In the genomic region with DNA sequence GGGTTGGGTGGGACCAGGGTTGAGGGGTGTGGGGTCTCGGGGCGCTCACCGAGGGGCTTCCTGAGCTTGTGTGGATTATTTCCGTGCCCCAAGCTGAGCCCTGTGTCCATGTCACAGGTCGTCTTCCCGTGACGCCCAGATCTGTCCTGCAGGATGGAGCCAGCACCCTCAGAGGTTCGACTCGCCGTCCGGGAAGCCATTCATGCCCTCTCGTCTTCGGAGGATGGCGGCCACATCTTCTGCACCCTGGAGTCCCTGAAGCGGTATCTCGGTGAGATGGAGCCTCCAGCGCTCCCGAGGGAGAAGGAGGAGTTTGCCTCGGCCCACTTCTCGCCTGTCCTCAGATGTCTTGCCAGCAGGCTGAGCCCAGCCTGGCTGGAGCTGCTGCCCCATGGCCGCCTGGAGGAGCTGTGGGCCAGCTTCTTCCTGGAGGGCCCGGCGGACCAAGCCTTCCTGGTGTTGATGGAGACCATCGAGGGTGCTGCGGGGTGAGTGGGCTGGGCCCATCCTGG, we compare ENCODE assay signal across 8 cellular contexts. TPM values are rescaled to one million over a fixed set of nuclear protein-coding genes. Genes with fewer than 3 reads are reported as not detected.
DNase-seq lines count a peak whose midpoint lies in the region; ATAC-seq and TF ChIP-seq lines count a peak whose summit lies in the region.

No MANE protein-coding gene starts in this region.

- no peaks in the 10 kb centered on the region for H3K9me3 Mint-ChIP-seq in activated CD4-positive, alpha-beta T cell treated with anti-CD3 and anti-CD28 coated beads for 36 hours (ENCODE audit: low read depth)

- no peaks in the 10 kb centered on the region for H3K27me3 Mint-ChIP-seq in activated CD4-positive, alpha-beta T cell treated with anti-CD3 and anti-CD28 coated beads for 36 hours

- H3K4me3 ChIP-seq in OCI-LY7 (ENCODE audit: low read depth, low read length, poor library complexity, severe bottlenecking) (peak overlapping the region; percentile 90), ectodermal cell (ENCODE audit: insufficient read depth, low read depth, low read length) (peak overlapping the region; percentile 85), mesodermal cell (ENCODE audit: extremely low read depth, insufficient read depth, low read length, poor library complexity, severe bottlenecking) (peak overlapping the region; percentile 76), aorta (ENCODE audit: low read length in 2 of 2) (peak overlapping the region in 1 of 2 donors; percentile 74)

- no peak for ATAC-seq in activated CD4-positive, alpha-beta T cell treated with anti-CD3 and anti-CD28 coated beads for 36 hours
- ATAC-seq in aorta (ENCODE audit: low FRiP score): peak; percentile 75

- no peak for TF ChIP-seq CTCF in OCI-LY7 (conservative IDR thresholded peaks at IDR 0.05; ENCODE audit: low read length)

- H3K9me2 ChIP-seq in OCI-LY7 (ENCODE audit: insufficient read depth, low read length): no peaks in the 10 kb centered on the region

- BruUV-seq in OCI-LY7 (replicated peaks; lab: Mats Ljungman, UMichigan): no TSS peak

- H3K27me3 ChIP-seq in ectodermal cell (ENCODE audit: control insufficient read depth, insufficient read depth, low read length, poor library complexity, severe bottlenecking) (no peaks in the 10 kb centered on the region), aorta (ENCODE audit: control insufficient read depth in 1 of 2, insufficient read depth in 2 of 2, low read length in 1 of 2) (no peaks in the 10 kb centered on the region)

- H2AFZ ChIP-seq in OCI-LY7 (ENCODE audit: low read length): no peak overlapping the region

- POLR2A ChIA-PET in activated CD4-positive, alpha-beta T cell treated with anti-CD3 and anti-CD28 coated beads for 36 hours (lab: Charles Lee): interaction anchor here (0.6 kb wide), 1 partner anchor 355 kb away, joined by 3 read pairs; no protein-coding TSS in a partner anchor
- POLR2A ChIA-PET in OCI-LY7 (lab: Charles Lee): no interaction called here

- peaks cover 15% of the 10 kb centered on the region for H3K4me1 Mint-ChIP-seq in activated CD4-positive, alpha-beta T cell treated with anti-CD3 and anti-CD28 coated beads for 36 hours

- peaks cover 7% of the 10 kb centered on the region; the same call in 1 of the 2 replicates for H3K79me2 ChIP-seq in OCI-LY7 (ENCODE audit: insufficient read depth, low read depth, low read length)

- CTCF ChIA-PET in activated CD4-positive, alpha-beta T cell treated with anti-CD3 and anti-CD28 coated beads for 36 hours (lab: Charles Lee): interaction anchor here (0.6 kb wide), 2 partner anchors 22 to 130 kb away, joined by 3 to 4 read pairs; no protein-coding TSS in a partner anchor
- CTCF ChIA-PET in OCI-LY7 (lab: Charles Lee; ENCODE audit: unreplicated experiment): no interaction called here

- H3K36me3 Mint-ChIP-seq in activated CD4-positive, alpha-beta T cell treated with anti-CD3 and anti-CD28 coated beads for 36 hours (ENCODE audit: low read depth): peaks cover 17% of the 10 kb centered on the region

- H4K20me1 ChIP-seq in OCI-LY7 (ENCODE audit: insufficient read depth, low read length): no peaks in the 10 kb centered on the region

- intact Hi-C loops in activated CD4-positive, alpha-beta T cell treated with anti-CD3 and anti-CD28 coated beads for 36 hours (cut with DNase I, micrococcal nuclease): loop anchor here in 1 of 2 experiments (5.0 kb wide), 1 partner anchor 773 kb away; the partner anchor contains the start of gene RNPS1
- intact Hi-C loops in OCI-LY7 (cut with micrococcal nuclease; ENCODE audit: unreplicated experiment): loop anchor here (5.0 kb wide), 1 partner anchor 118 kb away; the partner anchor contains the start of genes CRAMP1 and IFT140
- intact Hi-C loops in aorta (cut with DNase I): loop anchor here (1.0 to 10.0 kb wide), 4 partner anchors 53 to 213 kb away; partner anchors contain the start of gene MAPK8IP3 (in 1 of the 2)

- H3K27ac ChIP-seq in OCI-LY7 (ENCODE audit: low read depth, low read length, poor library complexity, severe bottlenecking): no peak overlapping the region
- no peak overlapping the region for H3K27ac ChIP-seq in ectodermal cell (ENCODE audit: insufficient read depth, low read depth, low read length, poor library complexity, severe bottlenecking)
- H3K27ac ChIP-seq in mesodermal cell (ENCODE audit: low read depth, low read length, severe bottlenecking): no peak overlapping the region
- H3K27ac ChIP-seq in aorta (ENCODE audit: low read depth in 1 of 2, low read length in 2 of 2): no peak overlapping the region

- 60 to 61% methylated on average over 25 of the region's 25 CpGs for WGBS in ectodermal cell, 2 experiments
- 47 to 51% methylated on average over 22 of the region's 25 CpGs for WGBS in mesodermal cell (ENCODE audit: insufficient coverage in 2 of 2), 2 experiments
- WGBS in aorta, 2 donors: 6 to 11% methylated on average over 24 to 25 of the region's 25 CpGs

- H3K27ac Mint-ChIP-seq in activated CD4-positive, alpha-beta T cell treated with anti-CD3 and anti-CD28 coated beads for 36 hours: peak overlapping the region; percentile 85

- H3K36me3 ChIP-seq in OCI-LY7 (ENCODE audit: insufficient read depth, low read length) (peaks cover 43% of the 10 kb centered on the region), ectodermal cell (ENCODE audit: control insufficient read depth, insufficient read depth, low read length) (peaks cover 23% of the 10 kb centered on the region), mesodermal cell (ENCODE audit: control insufficient read depth, insufficient read depth, low read length) (peaks cover 42% of the 10 kb centered on the region), aorta (ENCODE audit: control insufficient read depth in 1 of 2, insufficient read depth in 2 of 2, low read length in 1 of 2) (peaks cover 0 to under 1% of the 10 kb centered on the region in 2 donors)

- peak overlapping the region; percentile 80 for H3K4me2 ChIP-seq in OCI-LY7 (ENCODE audit: low read length)

- H3K4me3 Mint-ChIP-seq in activated CD4-positive, alpha-beta T cell treated with anti-CD3 and anti-CD28 coated beads for 36 hours: peak overlapping the region; percentile 92

- DNase-seq in activated CD4-positive, alpha-beta T cell treated with anti-CD3 and anti-CD28 coated beads for 36 hours: no peak
- no peak for DNase-seq in activated CD4-positive, alpha-beta T cell treated with anti-CD3 and anti-CD28 coated beads, Interleukin-2, amount 50 U/mL, for 1 hour
- DNase-seq in OCI-LY7 (ENCODE audit: low spot score): peak; percentile 7
- DNase-seq in aorta: peak; percentile 83 to 91
- DNase-seq in NCI-H510A treated with DMSO at 0.1 percent for 48 hours (lab: John Stamatoyannopoulos, UW): no peak
- no peak for DNase-seq in activated CD4-positive, alpha-beta T cell treated with anti-CD3 and anti-CD28 coated beads, Interleukin-2, amount 50 U/mL, for 4 hours

- H3K4me1 ChIP-seq in OCI-LY7 (ENCODE audit: insufficient read depth, low read length, poor library complexity, severe bottlenecking) (peaks cover 16% of the 10 kb centered on the region), ectodermal cell (ENCODE audit: control insufficient read depth, insufficient read depth, low read length) (peaks cover 9% of the 10 kb centered on the region), mesodermal cell (ENCODE audit: control insufficient read depth, insufficient read depth, low read length, poor library complexity, severe bottlenecking) (peaks cover 8% of the 10 kb centered on the region), aorta (ENCODE audit: control insufficient read depth in 1 of 2, insufficient read depth in 2 of 2, low read length in 2 of 2) (no peaks in the 10 kb centered on the region)

- H3K9me3 ChIP-seq in OCI-LY7 (ENCODE audit: low read length) (no peaks in the 10 kb centered on the region), ectodermal cell (ENCODE audit: control insufficient read depth, low read length) (no peaks in the 10 kb centered on the region), mesodermal cell (ENCODE audit: control insufficient read depth, low read length) (no peaks in the 10 kb centered on the region), aorta (ENCODE audit: control insufficient read depth, low read length) (no peaks in the 10 kb centered on the region)

RNA-seq across cellular contexts. Expression of gene TELO2, which starts 1.0 kb away (rescaled TPM):
- total RNA-seq in activated CD4-positive, alpha-beta T cell treated with anti-CD3 and anti-CD28 coated beads for 36 hours: 10 to 100 TPM; 48.1 to 60.0 TPM
- 43.5 and 58.2 TPM in 2 replicates for total RNA-seq in OCI-LY7 (2014; rRNA removed; shearing (Covaris generic))
- total RNA-seq in OCI-LY7 (2022) (63.7 and 70.1 TPM in 2 replicates), aorta (10 to 100 TPM; 25.6 to 28.2 TPM)
- 57.9 TPM for polyA plus RNA-seq in ectodermal cell (2013, experiment 1 of 4)
- 57.6 TPM for polyA plus RNA-seq in ectodermal cell (2013, experiment 2 of 4)
- polyA plus RNA-seq in ectodermal cell (2013, experiment 3 of 4): 43.7 TPM
- polyA plus RNA-seq in ectodermal cell (2013, experiment 4 of 4): 44.1 TPM
- polyA plus RNA-seq in mesodermal cell (2013, experiment 1 of 2): 34.4 TPM
- polyA plus RNA-seq in mesodermal cell (2013, experiment 2 of 2): 23.8 TPM
- polyA plus RNA-seq in aorta: 10 to 100 TPM in 1 of 2 donors, 1 to 10 TPM in 1; 8.8 to 52.7 TPM

RNA-seq across cellular contexts. Expression of gene PTX4, which starts 5.4 kb away (rescaled TPM):
- not detected for total RNA-seq in activated CD4-positive, alpha-beta T cell treated with anti-CD3 and anti-CD28 coated beads for 36 hours
- not detected in 2 replicates for total RNA-seq in OCI-LY7 (2014; rRNA removed; shearing (Covaris generic))
- total RNA-seq in OCI-LY7 (2022) (not detected in 2 replicates), aorta (under 1 TPM; 0.26 to 0.33 TPM)
- not detected for polyA plus RNA-seq in ectodermal cell (2013, experiment 1 of 4)
- polyA plus RNA-seq in ectodermal cell (2013, experiment 2 of 4): not detected
- not detected for polyA plus RNA-seq in ectodermal cell (2013, experiment 3 of 4)
- 0.16 TPM for polyA plus RNA-seq in ectodermal cell (2013, experiment 4 of 4)
- not detected for polyA plus RNA-seq in mesodermal cell (2013, experiment 1 of 2)
- polyA plus RNA-seq in mesodermal cell (2013, experiment 2 of 2): not detected
- polyA plus RNA-seq in aorta: not detected

RNA-seq across cellular contexts. Expression of gene CLCN7, which starts 19.4 kb away (rescaled TPM):
- 10 to 100 TPM; 29.9 to 33.7 TPM for total RNA-seq in activated CD4-positive, alpha-beta T cell treated with anti-CD3 and anti-CD28 coated beads for 36 hours
- total RNA-seq in OCI-LY7 (2014; rRNA removed; shearing (Covaris generic)): 29.6 and 31.1 TPM in 2 replicates
- total RNA-seq in OCI-LY7 (2022): 60.3 and 62.4 TPM in 2 replicates
- 68.9 TPM for polyA plus RNA-seq in ectodermal cell (2013, experiment 1 of 4)
- polyA plus RNA-seq in ectodermal cell (2013, experiment 2 of 4): 68.0 TPM
- 46.4 TPM for polyA plus RNA-seq in ectodermal cell (2013, experiment 3 of 4)
- polyA plus RNA-seq in ectodermal cell (2013, experiment 4 of 4): 59.1 TPM
- 46.9 TPM for polyA plus RNA-seq in mesodermal cell (2013, experiment 1 of 2)
- polyA plus RNA-seq in mesodermal cell (2013, experiment 2 of 2): 34.1 TPM
- 10 to 100 TPM; 44.8 to 89.1 TPM for total RNA-seq in aorta
- 10 to 100 TPM; 14.5 to 90.9 TPM for polyA plus RNA-seq in aorta

RNA-seq across cellular contexts. Expression of gene TMEM204, which starts 39.3 kb away (rescaled TPM):
- total RNA-seq in activated CD4-positive, alpha-beta T cell treated with anti-CD3 and anti-CD28 coated beads for 36 hours: 10 to 100 TPM; 12.6 to 17.5 TPM
- total RNA-seq in OCI-LY7 (2014; rRNA removed; shearing (Covaris generic)): not detected in 2 replicates
- total RNA-seq in OCI-LY7 (2022) (not detected in 2 replicates), aorta (10 to 100 TPM; 38.1 to 52.1 TPM)
- polyA plus RNA-seq in ectodermal cell (2013, experiment 1 of 4): not detected
- polyA plus RNA-seq in ectodermal cell (2013, experiment 2 of 4): not detected
- 0.21 TPM for polyA plus RNA-seq in ectodermal cell (2013, experiment 3 of 4)
- not detected for polyA plus RNA-seq in ectodermal cell (2013, experiment 4 of 4)
- 16.4 TPM for polyA plus RNA-seq in mesodermal cell (2013, experiment 1 of 2)
- 10.3 TPM for polyA plus RNA-seq in mesodermal cell (2013, experiment 2 of 2)
- 10 to 100 TPM; 34.7 to 74.5 TPM for polyA plus RNA-seq in aorta

RNA-seq across cellular contexts. Expression of gene CCDC154, which starts 49.8 kb away (rescaled TPM):
- total RNA-seq in activated CD4-positive, alpha-beta T cell treated with anti-CD3 and anti-CD28 coated beads for 36 hours: 1 to 10 TPM in 1 of 2 experiments, under 1 TPM in 1; 0.70 to 1.6 TPM
- 0.46 and 0.85 TPM in 2 replicates for total RNA-seq in OCI-LY7 (2014; rRNA removed; shearing (Covaris generic))
- 1.1 and 2.5 TPM in 2 replicates for total RNA-seq in OCI-LY7 (2022)
- 2.0 TPM for polyA plus RNA-seq in ectodermal cell (2013, experiment 1 of 4)
- 3.6 TPM for polyA plus RNA-seq in ectodermal cell (2013, experiment 2 of 4)
- polyA plus RNA-seq in ectodermal cell (2013, experiment 3 of 4): 1.4 TPM
- polyA plus RNA-seq in ectodermal cell (2013, experiment 4 of 4): 1.8 TPM
- polyA plus RNA-seq in mesodermal cell (2013, experiment 1 of 2): 0.77 TPM
- polyA plus RNA-seq in mesodermal cell (2013, experiment 2 of 2): 0.81 TPM
- 1 to 10 TPM; 1.8 to 2.0 TPM for total RNA-seq in aorta
- 1 to 10 TPM; 3.8 to 9.6 TPM for polyA plus RNA-seq in aorta

Comparison
In these comparisons a context has a peak if more than half of its experiments do, and no peak if none do; other contexts are left out.
1. DNase-seq: peak in OCI-LY7 (single experiment) and aorta (2 of 2); none in activated CD4-positive, alpha-beta T cell treated with anti-CD3 and anti-CD28 coated beads for 36 hours (single experiment), activated CD4-positive, alpha-beta T cell treated with anti-CD3 and anti-CD28 coated beads, Interleukin-2, amount 50 U/mL, for 1 hour (single experiment), NCI-H510A treated with DMSO at 0.1 percent for 48 hours (single experiment) and activated CD4-positive, alpha-beta T cell treated with anti-CD3 and anti-CD28 coated beads, Interleukin-2, amount 50 U/mL, for 4 hours (0 of 2).